Comparison of ENCODE assay signal across 14 cellular contexts in the genomic region with DNA sequence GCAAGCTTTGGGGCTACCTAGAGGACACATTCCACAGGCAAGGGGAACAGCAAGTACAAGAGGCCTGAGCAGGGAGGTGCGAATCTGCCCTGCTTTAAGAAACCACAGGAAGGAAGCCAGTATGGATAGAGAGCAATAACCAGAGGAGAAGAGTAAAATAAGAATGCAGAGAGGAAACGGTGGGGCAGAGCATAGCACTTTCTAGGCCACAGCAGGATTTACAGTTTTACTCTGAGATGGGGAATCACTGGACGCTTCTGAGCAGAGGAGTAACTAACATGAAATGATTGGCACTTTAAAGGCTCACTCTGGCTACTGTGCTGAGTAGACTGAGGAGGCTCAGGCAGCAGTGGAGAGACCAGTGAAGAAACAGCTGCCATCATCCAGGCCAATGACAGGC. TPM values are rescaled to one million over a fixed set of nuclear protein-coding genes. Genes with fewer than 3 reads are reported as not detected.
DNase-seq lines count a peak whose midpoint lies in the region; ATAC-seq and TF ChIP-seq lines count a peak whose summit lies in the region.
"Had no signal": no experiment of that assay in that cellular context is flagged by ENCODE, and none has a peak within 500 bp of the region (broad histone marks: within the 10 kb centered on the region; RNA-seq: fewer than 3 reads in every experiment).

No MANE protein-coding gene starts in this region.

- no peak for TF ChIP-seq CTCF in neutrophil (IDR thresholded peaks at IDR 0.05)

- H3K4me3 ChIP-seq in neutrophil (ENCODE audit: low read depth in 1 of 2, low read length in 1 of 2) = no peak overlapping the region
- H3K4me3 ChIP-seq: mucosa of descending colon had no signal

- no peak overlapping the region for H3K4me3 Mint-ChIP-seq in activated CD8-positive, alpha-beta T cell treated with anti-CD3 and anti-CD28 coated beads, Interleukin-2, amount 10 ng/mL, durations not matched to agents 7 days and 5 days

- no peaks in the 10 kb centered on the region for H3K36me3 ChIP-seq in neutrophil

- H3K27me3 ChIP-seq in neutrophil = no peaks in the 10 kb centered on the region

- H3K27me3 Mint-ChIP-seq in activated CD8-positive, alpha-beta T cell treated with anti-CD3 and anti-CD28 coated beads, Interleukin-2, amount 10 ng/mL, durations not matched to agents 7 days and 5 days (ENCODE audit: low read depth) = no peaks in the 10 kb centered on the region

- peak; percentile 65 for ATAC-seq in activated CD8-positive, alpha-beta T cell treated with anti-CD3 and anti-CD28 coated beads, Interleukin-2, amount 10 ng/mL, durations not matched to agents 7 days and 5 days
- no peak for ATAC-seq in HG02885 (IDR thresholded peaks at IDR 0.05; ENCODE audit: poor library complexity, unreplicated experiment)
- ATAC-seq: esophagus mucosa, mucosa of descending colon had no signal

- CTCF ChIA-PET in activated CD8-positive, alpha-beta T cell treated with anti-CD3 and anti-CD28 coated beads, Interleukin-2, amount 10 ng/mL, durations not matched to agents 7 days and 5 days (lab: Charles Lee) = interaction anchor here (0.9 to 5.5 kb wide), 3 partner anchors 17 to 197 kb away, joined by 3 to 26 read pairs (median 3); a partner anchor contains a TSS

- peak overlapping the region; percentile 54 for H3K27ac ChIP-seq in neutrophil
- H3K27ac ChIP-seq: 22Rv1, VCaP had no signal

- H3K4me1 ChIP-seq in neutrophil (ENCODE audit: control insufficient read depth in 1 of 2, insufficient read depth in 1 of 2, low read depth in 1 of 2, low read length in 1 of 2) = peaks cover 35 to 58% of the 10 kb centered on the region in 2 experiments

- H3K27ac Mint-ChIP-seq in activated CD8-positive, alpha-beta T cell treated with anti-CD3 and anti-CD28 coated beads, Interleukin-2, amount 10 ng/mL, durations not matched to agents 7 days and 5 days = no peak overlapping the region

- peaks cover 31% of the 10 kb centered on the region for H3K36me3 Mint-ChIP-seq in activated CD8-positive, alpha-beta T cell treated with anti-CD3 and anti-CD28 coated beads, Interleukin-2, amount 10 ng/mL, durations not matched to agents 7 days and 5 days (ENCODE audit: low read depth)

- H3K9me3 ChIP-seq in neutrophil = no peaks in the 10 kb centered on the region
- H3K9me3 ChIP-seq: mucosa of descending colon had no signal

- DNase-seq in SIG-M5 treated with dmso at 0.1 percent for 504 hours (lab: John Stamatoyannopoulos, UW; ENCODE audit: unreplicated experiment) (peak; percentile 88), SIG-M5 (lab: John Stamatoyannopoulos, UW) (no peak), Kasumi-1 (lab: John Stamatoyannopoulos, UW) (peak; percentile 83 to 91), AML-193 (lab: John Stamatoyannopoulos, UW) (no peak), NCI-H2029 (lab: John Stamatoyannopoulos, UW) (no peak)
- DNase-seq in activated CD8-positive, alpha-beta T cell treated with anti-CD3 and anti-CD28 coated beads, Interleukin-2, amount 10 ng/mL, durations not matched to agents 7 days and 5 days = no peak
- DNase-seq: caudate nucleus, mucosa of descending colon, NCI-H226 had no signal

- POLR2A ChIA-PET in activated CD8-positive, alpha-beta T cell treated with anti-CD3 and anti-CD28 coated beads, Interleukin-2, amount 10 ng/mL, durations not matched to agents 7 days and 5 days (lab: Charles Lee) = no interaction called here

- peaks cover under 1% of the 10 kb centered on the region for H3K9me3 Mint-ChIP-seq in activated CD8-positive, alpha-beta T cell treated with anti-CD3 and anti-CD28 coated beads, Interleukin-2, amount 10 ng/mL, durations not matched to agents 7 days and 5 days (ENCODE audit: insufficient read depth)

- peaks cover 29% of the 10 kb centered on the region for H3K4me1 Mint-ChIP-seq in activated CD8-positive, alpha-beta T cell treated with anti-CD3 and anti-CD28 coated beads, Interleukin-2, amount 10 ng/mL, durations not matched to agents 7 days and 5 days (ENCODE audit: low read depth)

RNA-seq across cellular contexts. Expression of a gene that starts 23.8 kb away (rescaled TPM):
- total RNA-seq in activated CD8-positive, alpha-beta T cell treated with anti-CD3 and anti-CD28 coated beads, Interleukin-2, amount 10 ng/mL, durations not matched to agents 7 days and 5 days = 100 to 1,000 TPM; 105 to 107 TPM

Comparison
In these comparisons a context has a peak if more than half of its experiments do, and no peak if none do; other contexts are left out.
1. DNase-seq: peak in SIG-M5 treated with dmso at 0.1 percent for 504 hours (single experiment) and Kasumi-1 (2 of 2); none in SIG-M5 (single experiment), activated CD8-positive, alpha-beta T cell treated with anti-CD3 and anti-CD28 coated beads, Interleukin-2, amount 10 ng/mL, durations not matched to agents 7 days and 5 days (single experiment), AML-193 (0 of 2) and NCI-H2029 (single experiment).